ENCODE assay signal across 19 cellular contexts in the genomic region with DNA sequence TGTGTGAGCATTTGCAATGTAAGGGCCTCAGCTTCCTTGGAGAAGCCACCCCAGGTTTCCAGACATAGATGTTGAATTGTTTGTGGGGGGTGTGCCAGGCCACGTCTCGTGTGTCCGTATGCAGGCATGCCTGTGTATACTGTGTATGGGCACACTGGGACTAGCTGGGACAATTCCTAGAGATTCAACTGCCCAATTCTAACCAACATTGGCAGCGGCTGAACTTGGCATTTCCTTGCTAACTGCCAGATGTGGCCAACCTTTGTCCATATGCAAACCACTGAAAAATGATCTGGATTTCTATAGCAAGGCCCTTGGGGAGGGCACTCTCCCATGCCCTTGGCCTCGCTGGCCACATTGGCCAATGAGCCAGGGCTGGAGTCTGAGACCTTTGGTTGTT.
"Had no signal": no experiment of that assay in that cellular context is flagged by ENCODE, and none has a peak within 500 bp of the region (broad histone marks: within the 10 kb centered on the region; RNA-seq: fewer than 3 reads in every experiment).

No MANE protein-coding gene starts in this region.

- H3K36me3 ChIP-seq: breast epithelium, uterus had no signal

- H3K9me3 ChIP-seq: breast epithelium, neutrophil, pancreas, SK-N-SH, tibial nerve, uterus had no signal

- H3K27ac ChIP-seq: neutrophil, pancreas, uterus had no signal

- H3K27ac Mint-ChIP-seq: activated naive CD4-positive, alpha-beta T cell treated with anti-CD3 and anti-CD28 coated beads for 36 hours; dendritic cell treated with granulocyte-macrophage colony-stimulating factor and Interleukin-4, amounts not matched to agents 40 ng/mL and 50 ng/mL, for 4 days; T-cell had no signal

- H3K4me1 ChIP-seq: breast epithelium had no signal

- ATAC-seq: esophagus mucosa; natural killer cell; pancreas; stimulated activated naive CD8-positive, alpha-beta T cell treated with anti-CD3 and anti-CD28 coated beads, Interleukin-15, Interleukin-2, amounts not matched to agents 100 U/mL and 50 U/mL, for 24 hours; T-cell had no signal

- H3K27me3 ChIP-seq: breast epithelium, neutrophil, pancreas, tibial nerve, uterus had no signal

- H3K4me3 Mint-ChIP-seq: activated naive CD4-positive, alpha-beta T cell treated with anti-CD3 and anti-CD28 coated beads for 36 hours; activated T-helper 1 cell treated with anti-CD3 and anti-CD28 coated beads, Interleukin-12 subunit alpha, Interleukin-12 subunit beta, Interleukin-2, Interleukin-4 antibody, amounts not matched to agents 30 ng/mL and 10 ng/mL and 1 ng/mL, durations not matched to agents 14 hours and 24 hours and 36 hours; dendritic cell treated with granulocyte-macrophage colony-stimulating factor and Interleukin-4, amounts not matched to agents 40 ng/mL and 50 ng/mL, for 4 days; immature natural killer cell; natural killer cell; T-cell had no signal

- H3K36me3 Mint-ChIP-seq: natural killer cell had no signal

- H3K4me3 ChIP-seq: breast epithelium, pancreas, tibial nerve, uterus had no signal

- H3K9me3 Mint-ChIP-seq: activated naive CD4-positive, alpha-beta T cell treated with anti-CD3 and anti-CD28 coated beads for 36 hours; activated T-helper 1 cell treated with anti-CD3 and anti-CD28 coated beads, Interleukin-12 subunit alpha, Interleukin-12 subunit beta, Interleukin-2, Interleukin-4 antibody, amounts not matched to agents 30 ng/mL and 10 ng/mL and 1 ng/mL, durations not matched to agents 14 hours and 24 hours and 36 hours; dendritic cell treated with granulocyte-macrophage colony-stimulating factor and Interleukin-4, amounts not matched to agents 40 ng/mL and 50 ng/mL, for 4 days; immature natural killer cell; natural killer cell; T-cell had no signal

- H3K27me3 Mint-ChIP-seq: dendritic cell treated with granulocyte-macrophage colony-stimulating factor and Interleukin-4, amounts not matched to agents 40 ng/mL and 50 ng/mL, for 4 days; T-cell had no signal

- DNase-seq: activated CD4-positive, alpha-beta T cell treated with anti-CD3 and anti-CD28 coated beads, Interleukin-2, amount 50 U/mL, for 1 hour; activated CD4-positive, CD25-positive, alpha-beta regulatory T cell; activated naive CD4-positive, alpha-beta T cell treated with anti-CD3 and anti-CD28 coated beads for 36 hours; cerebellar nuclear complex; effector CD8-positive, alpha-beta T cell; immature natural killer cell; natural killer cell; stimulated activated CD4-positive, alpha-beta T cell treated with anti-CD3 and anti-CD28 coated beads, Interleukin-2, amount 100 ng/mL, for 24 hours; stimulated activated naive CD8-positive, alpha-beta T cell treated with anti-CD3 and anti-CD28 coated beads, Interleukin-15, Interleukin-2, amounts not matched to agents 100 U/mL and 50 U/mL, for 24 hours; T-cell had no signal
